Comparison of ENCODE assay signal across 6 cellular contexts in genomic region chr11:105080358-105080757, GRCh38. TPM values are rescaled to one million over a fixed set of nuclear protein-coding genes. Genes with fewer than 3 reads are reported as not detected.
"Had no signal": no experiment of that assay in that cellular context is flagged by ENCODE, and none has a peak within 500 bp of the region (broad histone marks: within the 10 kb centered on the region; RNA-seq: fewer than 3 reads in every experiment).

No MANE protein-coding gene starts in this region.

RNA-seq across cellular contexts. Expression of gene CASP5, which starts 57.4 kb away (rescaled TPM):
- total RNA-seq: body of pancreas, glomerular endothelial cell, osteocyte, psoas muscle had no signal

RNA-seq across cellular contexts. Expression of gene CARD18, which starts 59.2 kb away (rescaled TPM):
- total RNA-seq: body of pancreas, colonic mucosa, glomerular endothelial cell, osteocyte, psoas muscle, urinary bladder had no signal
- polyA plus RNA-seq: psoas muscle, urinary bladder had no signal
